Comparison of ENCODE assay signal across 24 cellular contexts in the genomic region with DNA sequence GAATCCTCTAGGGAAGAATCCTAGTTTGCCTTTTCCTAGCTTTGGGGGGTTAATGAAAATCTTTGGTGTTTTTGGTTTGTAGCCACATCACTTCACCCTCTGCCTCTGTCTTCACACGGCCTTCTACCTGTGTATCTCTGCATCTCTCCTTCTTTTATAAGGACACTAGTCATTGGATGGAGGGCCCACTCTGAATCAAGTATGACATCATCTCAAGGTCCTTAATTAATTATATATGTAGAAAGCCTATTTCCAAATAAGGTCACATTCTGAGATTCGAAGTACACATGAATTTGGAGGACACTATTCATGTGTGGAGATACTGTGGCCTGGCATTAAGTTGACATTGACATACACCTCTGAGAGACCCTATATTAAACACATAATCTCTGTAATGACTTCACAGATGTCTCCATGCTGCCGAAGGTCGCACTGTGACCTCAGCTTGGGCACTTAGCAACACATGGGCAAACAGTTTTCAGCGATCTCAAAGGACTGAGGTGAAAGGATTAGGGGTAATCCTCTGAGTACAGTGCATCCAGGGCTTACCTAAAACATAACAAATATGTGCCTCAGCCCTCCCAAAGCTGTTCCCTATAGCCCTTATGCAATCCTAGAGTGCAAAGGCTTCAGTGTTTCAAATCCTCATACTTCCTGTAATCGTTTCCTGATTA.
DNase-seq lines count a peak whose midpoint lies in the region; ATAC-seq and TF ChIP-seq lines count a peak whose summit lies in the region.
"Had no signal": no experiment of that assay in that cellular context is flagged by ENCODE, and none has a peak within 500 bp of the region (broad histone marks: within the 10 kb centered on the region; RNA-seq: fewer than 3 reads in every experiment).

No MANE protein-coding gene starts in this region.

- H3K36me3 ChIP-seq in A673 (ENCODE audit: insufficient read depth, low read length, poor library complexity, severe bottlenecking) (no peaks in the 10 kb centered on the region), WERI-Rb-1 (no peaks in the 10 kb centered on the region), adrenal gland (replicated peaks in 1 of 2) (no peaks in the 10 kb centered on the region)

- H3K4me1 ChIP-seq in A673 (ENCODE audit: insufficient read depth, low read length, poor library complexity, severe bottlenecking) = peaks cover 31% of the 10 kb centered on the region
- H3K4me1 ChIP-seq in adrenal gland (replicated peaks in 1 of 2) = peaks cover 0 to 6% of the 10 kb centered on the region in 2 donors

- H3K27ac ChIP-seq in A673 (ENCODE audit: low read depth, low read length, poor library complexity, severe bottlenecking) = peak overlapping the region; percentile 61
- peak overlapping the region; percentile 40; the same call in 1 of the 2 replicates for H3K27ac ChIP-seq in WERI-Rb-1
- peak overlapping the region in 1 of 5 donors; percentile 4 for H3K27ac ChIP-seq in adrenal gland
- H3K27ac ChIP-seq: 22Rv1 had no signal

- DNase-seq in DMS 273 (lab: John Stamatoyannopoulos, UW; ENCODE audit: unreplicated experiment) (peak; percentile 30), DMS 273 treated with DMSO at 0.1 percent for 48 hours (lab: John Stamatoyannopoulos, UW) (no peak), A673 (ENCODE audit: low spot score) (peak; percentile 27), NCI-H524 treated with DMSO at 0.1 percent for 48 hours (lab: John Stamatoyannopoulos, UW) (peak; percentile 98), WERI-Rb-1 (peak; percentile 70), adrenal gland (no peak), SK-N-DZ (ENCODE audit: low spot score) (no peak)
- DNase-seq: Calu3, DMS79 treated with DMSO at 0.1 percent for 48 hours, GF-D8, Karpas-422, NCI-H1092, NCI-H1417 treated with DMSO at 0.1 percent for 48 hours, NCI-H1694 treated with DMSO at 0.1 percent for 48 hours, NCI-H2081 treated with DMSO at 0.1 percent for 48 hours, NCI-H2171, NCI-H226, NCI-H510A treated with DMSO at 0.1 percent for 48 hours, RPMI8226, SHP77 treated with DMSO at 0.1 percent for 48 hours, SK-N-SH, T-helper 1 cell had no signal

- H3K4me3 ChIP-seq in A673 (ENCODE audit: low read depth, low read length, poor library complexity, severe bottlenecking) (no peak overlapping the region), WERI-Rb-1 (ENCODE audit: low read depth, low read length) (no peak overlapping the region), adrenal gland (no peak overlapping the region)

- no TSS peak for BruUV-seq in A673 (replicated peaks; lab: Mats Ljungman, UMichigan)

- 49 to 65% (median 61%) methylated on average over 5 to 6 of the region's 6 CpGs for WGBS in adrenal gland, 4 donors

- no peak for TF ChIP-seq POLR2A in adrenal gland (IDR thresholded peaks at IDR 0.05)

- H3K9me3 ChIP-seq in A673 (ENCODE audit: low read depth, low read length, poor library complexity, severe bottlenecking) (no peaks in the 10 kb centered on the region), WERI-Rb-1 (ENCODE audit: severe bottlenecking) (no peaks in the 10 kb centered on the region), adrenal gland (replicated peaks in 1 of 3) (no peaks in the 10 kb centered on the region)
- H3K9me3 ChIP-seq: SK-N-SH had no signal

- POLR2A ChIA-PET in A673 (lab: Charles Lee; ENCODE audit: low non-redundant PET) = no interaction called here

- ATAC-seq in GM19452 (IDR thresholded peaks at IDR 0.05; ENCODE audit: unreplicated experiment) = no peak

- intact Hi-C loops in A673 (cut with micrococcal nuclease; ENCODE audit: unreplicated experiment) (no loop called here), adrenal gland (cut with DNase I) (no loop called here)

- CTCF ChIA-PET in A673 (lab: Charles Lee) = no interaction called here

- no peaks in the 10 kb centered on the region for H3K27me3 ChIP-seq in A673 (replicated peaks; ENCODE audit: insufficient read depth, low read depth, low read length, poor library complexity)
- H3K27me3 ChIP-seq in WERI-Rb-1 (ENCODE audit: insufficient read depth, low read depth, severe bottlenecking) = no peaks in the 10 kb centered on the region
- H3K27me3 ChIP-seq in adrenal gland = no peaks in the 10 kb centered on the region

- no peak for TF ChIP-seq CTCF in A673 (conservative IDR thresholded peaks at IDR 0.05; ENCODE audit: low read depth, low read length)
- TF ChIP-seq CTCF in WERI-Rb-1 (IDR thresholded peaks at IDR 0.05; ENCODE audit: low read depth, low read length) = no peak
- no peak for TF ChIP-seq CTCF in adrenal gland (IDR thresholded peaks at IDR 0.05)

Comparison
In these comparisons a context has a peak if more than half of its experiments do, and no peak if none do; other contexts are left out.
1. DNase-seq: peak in DMS 273 (single experiment), A673 (single experiment), NCI-H524 treated with DMSO at 0.1 percent for 48 hours (single experiment) and WERI-Rb-1 (single experiment); none in DMS 273 treated with DMSO at 0.1 percent for 48 hours (single experiment), adrenal gland (0 of 7) and SK-N-DZ (single experiment).